8 cellular contexts compared by ENCODE assay signal in genomic region chr17:44071198-44071520, GRCh38. TPM values are rescaled to one million over a fixed set of nuclear protein-coding genes. Genes with fewer than 3 reads are reported as not detected.
DNase-seq lines count a peak whose midpoint lies in the region; ATAC-seq and TF ChIP-seq lines count a peak whose summit lies in the region.

No MANE protein-coding gene starts in this region.

- no peak for ATAC-seq in memory B cell (ENCODE audit: low read depth)
- ATAC-seq in GM18502 (IDR thresholded peaks at IDR 0.05; ENCODE audit: poor library complexity, unreplicated experiment) = no peak
- ATAC-seq in GM18861 (IDR thresholded peaks at IDR 0.05; ENCODE audit: unreplicated experiment) = no peak

- 4 to 6% (median 5%) methylated on average over 3 of the region's 3 CpGs for WGBS in adrenal gland, 4 donors
- WGBS in urinary bladder = 2% methylated on average over 3 of the region's 3 CpGs

- H3K27me3 ChIP-seq in adrenal gland = no peaks in the 10 kb centered on the region

- TF ChIP-seq CTCF in AG09309 (IDR thresholded peaks at IDR 0.05; ENCODE audit: control insufficient read depth, insufficient read depth, low read depth, low read length, missing control alignments) = no peak
- TF ChIP-seq CTCF in HFF-Myc (IDR thresholded peaks at IDR 0.05; ENCODE audit: low read depth, low read length, missing control alignments) = no peak
- no peak for TF ChIP-seq CTCF in adrenal gland (IDR thresholded peaks at IDR 0.05)

- H3K27ac Mint-ChIP-seq in memory B cell = peak overlapping the region; percentile 81

- no peak for TF ChIP-seq POLR2A in adrenal gland (IDR thresholded peaks at IDR 0.05)

- peaks cover 24% of the 10 kb centered on the region for H3K4me1 Mint-ChIP-seq in memory B cell

- H3K9me3 ChIP-seq in adrenal gland (replicated peaks in 1 of 3) = no peaks in the 10 kb centered on the region

- peaks cover 0 to 19% of the 10 kb centered on the region in 2 donors for H3K36me3 ChIP-seq in adrenal gland (replicated peaks in 1 of 2)
- H3K36me3 ChIP-seq in urinary bladder (ENCODE audit: insufficient read depth) = no peaks in the 10 kb centered on the region

- intact Hi-C loops in adrenal gland (cut with DNase I) = no loop called here

- H3K36me3 Mint-ChIP-seq in memory B cell = peaks cover 4% of the 10 kb centered on the region

- DNase-seq in AG09309 (ENCODE audit: low read depth) (no peak), HFF-Myc (ENCODE audit: extremely low read depth, low read depth) (no peak), adrenal gland (no peak), memory B cell (ENCODE audit: low spot score in 2 of 2) (no peak), NOMO-1 treated with DMSO at 0.1 percent for 48 hours (lab: John Stamatoyannopoulos, UW; ENCODE audit: unreplicated experiment) (no peak)

- peak overlapping the region; percentile 91 for H3K4me3 Mint-ChIP-seq in memory B cell

- H3K4me1 ChIP-seq in adrenal gland (replicated peaks in 1 of 2) = peaks cover 25 to 28% of the 10 kb centered on the region in 2 donors
- peaks cover 3% of the 10 kb centered on the region for H3K4me1 ChIP-seq in urinary bladder (ENCODE audit: insufficient read depth)

- H3K9me3 Mint-ChIP-seq in memory B cell = no peaks in the 10 kb centered on the region

- H3K27me3 Mint-ChIP-seq in memory B cell = no peaks in the 10 kb centered on the region

- H3K27ac ChIP-seq in adrenal gland (peak overlapping the region; percentile 48 to 92 (median 81)), urinary bladder (ENCODE audit: low read depth) (peak overlapping the region; percentile 53)

- H3K4me3 ChIP-seq in AG09309 (ENCODE audit: control insufficient read depth, low read depth, low read length) (peak overlapping the region; percentile 63), HFF-Myc (replicated peaks; ENCODE audit: low read depth, low read length) (peak overlapping the region; percentile 54), adrenal gland (peak overlapping the region in 3 of 4 donors; percentile 15 to 77 (median 66)), urinary bladder (ENCODE audit: low read depth, low read length) (peak overlapping the region; percentile 45)

RNA-seq across cellular contexts. Expression of gene G6PC3, which starts 0.6 kb away (rescaled TPM):
- 100 to 1,000 TPM in 2 of 8 donors, 10 to 100 TPM in 6; 51.2 to 114 (median 80.9) TPM for total RNA-seq in adrenal gland
- 100 to 1,000 TPM in 2 of 3 donors, 10 to 100 TPM in 1; 95.0 to 254 (median 207) TPM for polyA plus RNA-seq in adrenal gland
- 10.5 TPM for total RNA-seq in urinary bladder
- polyA plus RNA-seq in urinary bladder = 86.1 TPM

RNA-seq across cellular contexts. Expression of gene LSM12, which starts 4.7 kb away (rescaled TPM):
- total RNA-seq in adrenal gland = 10 to 100 TPM; 19.8 to 53.0 (median 40.0) TPM
- polyA plus RNA-seq in adrenal gland = 10 to 100 TPM; 28.9 to 54.7 (median 37.0) TPM
- total RNA-seq in urinary bladder = 17.2 TPM
- polyA plus RNA-seq in urinary bladder = 20.9 TPM

RNA-seq across cellular contexts. Expression of gene HDAC5, which starts 52.3 kb away (rescaled TPM):
- 100 to 1,000 TPM in 3 of 8 donors, 10 to 100 TPM in 5; 15.1 to 144 (median 73.0) TPM for total RNA-seq in adrenal gland
- 100 to 1,000 TPM in 1 of 3 donors, 10 to 100 TPM in 1, 1 to 10 TPM in 1; 4.8 to 102 (median 83.0) TPM for polyA plus RNA-seq in adrenal gland
- total RNA-seq in urinary bladder = 26.9 TPM
- 43.3 TPM for polyA plus RNA-seq in urinary bladder

RNA-seq across cellular contexts. Expression of gene TMEM101, which starts 56.4 kb away (rescaled TPM):
- total RNA-seq in adrenal gland (10 to 100 TPM; 20.4 to 51.9 (median 34.7) TPM), urinary bladder (39.0 TPM)
- polyA plus RNA-seq in adrenal gland (10 to 100 TPM; 12.4 to 19.1 (median 12.7) TPM), urinary bladder (39.7 TPM)
